In genomic region chr12:65511927-65512326, GRCh38 we compare ENCODE assay signal across 24 cellular contexts.
"Had no signal": no experiment of that assay in that cellular context is flagged by ENCODE, and none has a peak within 500 bp of the region (broad histone marks: within the 10 kb centered on the region; RNA-seq: fewer than 3 reads in every experiment).

No MANE protein-coding gene starts in this region.

- ATAC-seq: activated CD8-positive, alpha-beta T cell treated with anti-CD3 and anti-CD28 coated beads, Interleukin-2, amount 10 ng/mL, durations not matched to agents 7 days and 5 days; Panc1; WTC11 had no signal

- H3K27ac ChIP-seq: adrenal gland had no signal

- DNase-seq: activated CD4-positive, alpha-beta T cell treated with anti-CD3 and anti-CD28 coated beads for 48 hours; activated CD4-positive, alpha-beta T cell treated with anti-CD3 and anti-CD28 coated beads, Interleukin-2, amount 50 U/mL, for 4 hours; activated CD4-positive, CD25-positive, alpha-beta regulatory T cell treated with anti-CD3 and anti-CD28 coated beads, Interleukin-2, amount 50 U/mL, for 72 hours; activated CD8-positive, alpha-beta memory T cell treated with anti-CD3 and anti-CD28 coated beads, Interleukin-2, amount 50 U/mL, for 48 hours; activated CD8-positive, alpha-beta T cell treated with anti-CD3 and anti-CD28 coated beads, Interleukin-2, amount 10 ng/mL, durations not matched to agents 7 days and 5 days; activated naive CD4-positive, alpha-beta T cell treated with anti-CD3 and anti-CD28 coated beads, Interleukin-2, amount 50 U/mL, for 16 hours; activated naive CD8-positive, alpha-beta T cell treated with anti-CD3 and anti-CD28 coated beads, Interleukin-2, amount 10 ng/mL, durations not matched to agents 7 days and 5 days; activated T-cell treated with anti-CD3 and anti-CD28 coated beads, Interleukin-2, amount 50 U/mL, for 1 hour; adrenal gland; Kasumi-1; KBM-7; NCI-H1092 treated with DMSO at 0.1 percent for 48 hours; NCI-H1417 treated with DMSO at 0.1 percent for 48 hours; NCI-H1694 treated with DMSO at 0.1 percent for 48 hours; NCI-H345; NCI-H510A; NCI-H526 treated with DMSO at 0.1 percent for 48 hours; NK-92 treated with Interleukin-12 subunit alpha and Interleukin-12 subunit beta, amount 100 ng/mL, for 24 hours; OCI-M1; RPMI8226; SW 1271 had no signal

- H3K9me3 ChIP-seq: adrenal gland, breast epithelium had no signal

- H3K4me3 ChIP-seq: adrenal gland, breast epithelium had no signal

- H3K4me1 ChIP-seq: adrenal gland, breast epithelium had no signal

- H3K36me3 ChIP-seq: adrenal gland, breast epithelium had no signal

- H3K27me3 ChIP-seq: adrenal gland, breast epithelium had no signal
